Comparison of ENCODE assay signal across 1 cellular context in genomic region chr2:215283221-215283620, GRCh38.
A peak's percentile ranks its signal among the peaks of the same experiment; 100 is the strongest.
TF ChIP-seq lines count a peak whose summit lies in the region.

No MANE protein-coding gene starts in this region.

TF ChIP-seq in K562, 482 proteins besides CTCF, POLR2A, EP300 and RAD21 (continued from another document):
- no peak for TF ChIP-seq ZNF407 (IDR thresholded peaks at IDR 0.05; ENCODE audit: low read depth)
- TF ChIP-seq PHB2 (IDR thresholded peaks at IDR 0.05; ENCODE audit: low read depth) = no peak
- TF ChIP-seq SOX6 (IDR thresholded peaks at IDR 0.05) = 0 out of 2 replicates have a peak, but pooled peaks have one; percentile 16
- TF ChIP-seq DIDO1 (tag; IDR thresholded peaks at IDR 0.05; ENCODE audit: low read depth) = no peak
- TF ChIP-seq SMARCA4 (IDR thresholded peaks at IDR 0.05) = peak; percentile 29; the same call in 1 of the 2 replicates
- no peak for TF ChIP-seq RFX5 (IDR thresholded peaks at IDR 0.05; ENCODE audit: low read depth, low read length)
- no peak for TF ChIP-seq KAT2B (IDR thresholded peaks at IDR 0.05; ENCODE audit: low read depth, low read length)
- no peak for TF ChIP-seq ZKSCAN3 (CRISPR knock-in tag; IDR thresholded peaks at IDR 0.05)
- no peak for TF ChIP-seq HSF4 (CRISPR knock-in tag; IDR thresholded peaks at IDR 0.05; ENCODE audit: borderline replicate concordance)
- TF ChIP-seq GTF2E2 (tag; IDR thresholded peaks at IDR 0.05) = no peak
- no peak for TF ChIP-seq RBM14 (IDR thresholded peaks at IDR 0.05; ENCODE audit: borderline replicate concordance, insufficient read depth, low read depth, low read length)
- TF ChIP-seq ARID3A (IDR thresholded peaks at IDR 0.05; ENCODE audit: borderline replicate concordance, low read depth, low read length) = no peak
- no peak for TF ChIP-seq KLF6 (CRISPR knock-in tag; IDR thresholded peaks at IDR 0.05; ENCODE audit: borderline replicate concordance)
- no peak for TF ChIP-seq PTRF (tag; IDR thresholded peaks at IDR 0.05)
- no peak for TF ChIP-seq CBX1 (IDR thresholded peaks at IDR 0.05; ENCODE audit: low read depth)
- no peak for TF ChIP-seq YBX1 (IDR thresholded peaks at IDR 0.05)
- no peak for TF ChIP-seq POU5F1 (IDR thresholded peaks at IDR 0.05; ENCODE audit: borderline replicate concordance, low read depth, low read length, partially characterized antibody)
- no peak for TF ChIP-seq ZNF146 (CRISPR knock-in tag; IDR thresholded peaks at IDR 0.05; ENCODE audit: unreplicated experiment)
